Comparison of ENCODE assay signal across 20 cellular contexts in genomic region chr6:34894693-34895092, GRCh38. TPM values are rescaled to one million over a fixed set of nuclear protein-coding genes. Genes with fewer than 3 reads are reported as not detected.
DNase-seq lines count a peak whose midpoint lies in the region; ATAC-seq, FAIRE-seq and TF ChIP-seq lines count a peak whose summit lies in the region.
"Had no signal": no experiment of that assay in that cellular context is flagged by ENCODE, and none has a peak within 500 bp of the region (broad histone marks: within the 10 kb centered on the region; RNA-seq: fewer than 3 reads in every experiment).

No MANE protein-coding gene starts in this region.

- intact Hi-C loops in OCI-LY7 (cut with micrococcal nuclease; ENCODE audit: unreplicated experiment), result no loop called here
- intact Hi-C loops in K562 (cut with micrococcal nuclease), result no loop called here

- CTCF ChIA-PET in OCI-LY7 (lab: Charles Lee; ENCODE audit: unreplicated experiment), result no interaction called here
- CTCF ChIA-PET in K562 (lab: Yijun Ruan, JAX; ENCODE audit: low intra/inter-chr PET ratio), result no interaction called here

- peak; percentile 16 for DNase-seq in KBM-7
- DNase-seq in OCI-LY7 (ENCODE audit: low spot score), result no peak
- DNase-seq in K562 (ENCODE audit: extremely low read depth in 1 of 4, low spot score in 3 of 4), result no peak
- DNase-seq in HK-2 (ENCODE audit: unreplicated experiment), result no peak
- DNase-seq in RPMI8226, result no peak
- no peak for DNase-seq in effector CD4-positive, alpha-beta T cell
- DNase-seq: ACHN; CD8-positive, alpha-beta T cell; DMS 273 treated with DMSO at 0.1 percent for 48 hours; DMS53; DND-41; EL; HCEC 1CT had no signal

- no peak for TF ChIP-seq POLR2A in K562 (conservative IDR thresholded peaks at IDR 0.05)

- TF ChIP-seq RAD21 in K562 (CRISPR knock-in tag; conservative IDR thresholded peaks at IDR 0.05 in 1 of 2, IDR thresholded peaks at IDR 0.05 in 1 of 2), result no peak

- no peak overlapping the region for H2AFZ ChIP-seq in OCI-LY7 (ENCODE audit: low read length)
- H2AFZ ChIP-seq in K562 (ENCODE audit: low read depth, low read length), result no peak overlapping the region
- H2AFZ ChIP-seq: GM23338 had no signal

- 0 out of 2 replicates have a peak, but pooled peaks cover 4% of the 10 kb centered on the region for H3K36me3 ChIP-seq in BLaER1
- no peaks in the 10 kb centered on the region for H3K36me3 ChIP-seq in OCI-LY7 (ENCODE audit: insufficient read depth, low read length)
- no peaks in the 10 kb centered on the region for H3K36me3 ChIP-seq in K562 (ENCODE audit: control insufficient read depth, insufficient read depth, low read length)

- FAIRE-seq in K562 (lab: Jason Lieb, UNC), result no peak
- FAIRE-seq: A204.1, GM12878, H54, HepG2 had no signal

- no peaks in the 10 kb centered on the region for H3K9me2 ChIP-seq in OCI-LY7 (ENCODE audit: insufficient read depth, low read length)

- H3K9me3 ChIP-seq in BLaER1 (no peaks in the 10 kb centered on the region), OCI-LY7 (ENCODE audit: low read length) (no peaks in the 10 kb centered on the region), K562 (replicated peaks; ENCODE audit: control insufficient read depth, insufficient read depth, low read depth, low read length) (no peaks in the 10 kb centered on the region)

- H3K4me2 ChIP-seq in BLaER1, result peak overlapping the region; percentile 17; the same call in 1 of the 2 replicates
- H3K4me2 ChIP-seq in OCI-LY7 (ENCODE audit: low read length), result 0 out of 2 replicates have a peak overlapping the region, but pooled peaks have one; percentile 1
- H3K4me2 ChIP-seq in K562 (ENCODE audit: insufficient read depth, low read length), result no peak overlapping the region
- H3K4me2 ChIP-seq: GM23338, KMS-11 had no signal

- no peaks in the 10 kb centered on the region for H3K9me1 ChIP-seq in K562 (ENCODE audit: control insufficient read depth, insufficient read depth, low read length)

- peaks cover 76% of the 10 kb centered on the region for H4K20me1 ChIP-seq in BLaER1
- no peaks in the 10 kb centered on the region for H4K20me1 ChIP-seq in OCI-LY7 (ENCODE audit: insufficient read depth, low read length)
- H4K20me1 ChIP-seq in K562 (replicated peaks; ENCODE audit: control insufficient read depth, insufficient read depth, low read length), result 0 out of 2 replicates have a peak, but pooled peaks cover 4% of the 10 kb centered on the region

- TF ChIP-seq CTCF in OCI-LY7 (conservative IDR thresholded peaks at IDR 0.05; ENCODE audit: low read length) (no peak), K562 (IDR thresholded peaks at IDR 0.05 in 2 of 3, conservative IDR thresholded peaks at IDR 0.05 in 1 of 3; ENCODE audit: insufficient read depth in 2 of 3, low read depth in 1 of 3, low read length in 3 of 3) (no peak)

- no TSS peak for BruUV-seq in OCI-LY7 (replicated peaks; lab: Mats Ljungman, UMichigan)
- no TSS peak for BruUV-seq in K562 (replicated peaks; lab: Mats Ljungman, UMichigan)

- no peaks in the 10 kb centered on the region for H3K79me2 ChIP-seq in OCI-LY7 (ENCODE audit: insufficient read depth, low read depth, low read length)
- peaks cover 19% of the 10 kb centered on the region for H3K79me2 ChIP-seq in K562 (ENCODE audit: control insufficient read depth, insufficient read depth, low read length)

- no peak for TF ChIP-seq EP300 in K562 (IDR thresholded peaks at IDR 0.05; ENCODE audit: low read length)

- no peak for ATAC-seq in K562
- ATAC-seq: CD8-positive, alpha-beta T cell; GM12878; GM23338; HepG2 had no signal

- H3K4me1 ChIP-seq in BLaER1, result peaks cover 38% of the 10 kb centered on the region
- H3K4me1 ChIP-seq in OCI-LY7 (ENCODE audit: insufficient read depth, low read length, poor library complexity, severe bottlenecking), result peaks cover 22% of the 10 kb centered on the region
- peaks cover 5 to 11% of the 10 kb centered on the region in 2 experiments; a peak in 3 of 5 replicates for H3K4me1 ChIP-seq in K562 (replicated peaks in 1 of 2; ENCODE audit: control insufficient read depth in 2 of 2, insufficient read depth in 2 of 2, low read length in 2 of 2)

- no peaks in the 10 kb centered on the region for H3K27me3 ChIP-seq in BLaER1
- H3K27me3 ChIP-seq in K562 (ENCODE audit: control insufficient read depth in 2 of 2, insufficient read depth in 2 of 2, low read length in 2 of 2), result no peaks in the 10 kb centered on the region

- H3K27ac ChIP-seq in BLaER1, result no peak overlapping the region
- H3K27ac ChIP-seq in OCI-LY7 (ENCODE audit: low read depth, low read length, poor library complexity, severe bottlenecking), result no peak overlapping the region
- H3K27ac ChIP-seq in K562 (ENCODE audit: extremely low read depth, low read depth, low read length), result no peak overlapping the region
- H3K27ac ChIP-seq: KMS-11 had no signal

- in situ Hi-C loops in KBM-7 (cut with MboI; ENCODE audit: low pct_unique_long_range_greater_than_20kb, low sequenced_read_pairs) (no loop called here), K562 (cut with MboI) (no loop called here)

- POLR2A ChIA-PET in OCI-LY7 (lab: Charles Lee) (no interaction called here), K562 (lab: Yijun Ruan, JAX) (interaction anchor here (0.6 kb wide), 1 partner anchor 128 kb away, joined by 4 read pairs; no protein-coding TSS in a partner anchor)

- H3K4me3 ChIP-seq in BLaER1, result no peak overlapping the region
- H3K4me3 ChIP-seq in OCI-LY7 (ENCODE audit: low read depth, low read length, poor library complexity, severe bottlenecking), result no peak overlapping the region
- no peak overlapping the region for H3K4me3 ChIP-seq in K562
- H3K4me3 ChIP-seq: GM12878, GM23338 had no signal

- H3K9ac ChIP-seq in BLaER1 (no peak overlapping the region), K562 (ENCODE audit: insufficient read depth in 1 of 2, low read depth in 2 of 2, low read length in 2 of 2) (no peak overlapping the region)
- H3K9ac ChIP-seq: KMS-11 had no signal

- 43% methylated on average over 1 of the region's 1 CpG for WGBS in K562 (ENCODE audit: insufficient coverage, low coverage, missing lambda C conversion rate)

TF ChIP-seq in K562, 482 proteins besides CTCF, POLR2A, EP300 and RAD21 (continues in another document):
- no peak for TF ChIP-seq THAP12 (CRISPR knock-in tag; IDR thresholded peaks at IDR 0.05)
- no peak for TF ChIP-seq RUNX1 (IDR thresholded peaks at IDR 0.05; ENCODE audit: low read depth)

RNA-seq across cellular contexts. Expression of gene ANKS1A, which starts 5.6 kb away (rescaled TPM):
- 7.8 and 10.9 TPM in 2 replicates for total RNA-seq in OCI-LY7 (2014; rRNA removed; shearing (Covaris generic))
- total RNA-seq in OCI-LY7 (2022) (12.3 and 13.8 TPM in 2 replicates), K562 (2014; rRNA removed) (6.2 and 8.7 TPM in 2 replicates), K562 (2014; rRNA removed; fragmentation: Illumina TruSeq; extraction: Trizol) (3.6 and 4.3 TPM in 2 replicates), K562 (2015; rRNA removed; fragmentation: Illumina TruSeq; extraction: Trizol) (5.3 and 5.7 TPM in 2 replicates), K562 (2021) (11.6 and 13.8 TPM in 2 replicates)
- total RNA-seq in K562 (2011; cell fraction: chromatin; rRNA removed; ENCODE audit: low replicate concordance), result 48.2 and 58.7 TPM in 2 replicates
- 18.5 and 20.9 TPM in 2 replicates for total RNA-seq in K562 (2011; cell fraction: nucleolus; rRNA removed)
- total RNA-seq in K562 (2011; cell fraction: nucleoplasm; rRNA removed), result 19.7 and 20.3 TPM in 2 replicates
- polyA plus RNA-seq in K562 (2011; rRNA removed) (3.8 and 6.2 TPM in 2 replicates), K562 (2014; fragmentation: Illumina TruSeq; extraction: Trizol) (9.4 and 9.8 TPM in 2 replicates), K562 (2014; fragmentation: Nextera tagmentation; extraction: Ambion mirVana) (1 to 10 TPM; 1.1 to 1.5 TPM), K562 (2014; rRNA removed) (5.4 and 5.7 TPM in 2 replicates)
- 3.0 and 3.5 TPM in 2 replicates for polyA plus RNA-seq in K562 (2011; cell fraction: cytosol; rRNA removed)
- 9.2 and 13.2 TPM in 2 replicates for polyA plus RNA-seq in K562 (2011; cell fraction: nucleus; rRNA removed)
- polyA plus RNA-seq in K562 (2012), result 9.3 and 11.1 TPM in 2 replicates
- 9.5 and 12.5 TPM in 2 replicates for polyA minus RNA-seq in K562 (2011; rRNA and poly(A)+ RNA removed)
- polyA minus RNA-seq in K562 (2011; cell fraction: cytosol; rRNA and poly(A)+ RNA removed), result 5.9 and 11.5 TPM in 2 replicates
- polyA minus RNA-seq in K562 (2011; cell fraction: nucleus; rRNA and poly(A)+ RNA removed), result 7.1 and 10.3 TPM in 2 replicates

RNA-seq across cellular contexts. Expression of gene TAF11, which starts 6.9 kb away (rescaled TPM):
- 30.1 and 30.3 TPM in 2 replicates for total RNA-seq in OCI-LY7 (2014; rRNA removed; shearing (Covaris generic))
- 39.2 and 41.5 TPM in 2 replicates for total RNA-seq in OCI-LY7 (2022)
- 29.2 and 52.2 TPM in 2 replicates for total RNA-seq in K562 (2011; cell fraction: chromatin; rRNA removed; ENCODE audit: low replicate concordance)
- 25.0 and 26.5 TPM in 2 replicates for total RNA-seq in K562 (2011; cell fraction: nucleolus; rRNA removed)
- 35.7 and 46.0 TPM in 2 replicates for total RNA-seq in K562 (2011; cell fraction: nucleoplasm; rRNA removed)
- total RNA-seq in K562 (2014; rRNA removed), result 40.9 and 59.3 TPM in 2 replicates
- total RNA-seq in K562 (2014; rRNA removed; fragmentation: Illumina TruSeq; extraction: Trizol), result 71.9 and 83.0 TPM in 2 replicates
- 65.9 and 73.2 TPM in 2 replicates for total RNA-seq in K562 (2015; rRNA removed; fragmentation: Illumina TruSeq; extraction: Trizol)
- total RNA-seq in K562 (2021), result 49.4 and 52.7 TPM in 2 replicates
- 70.6 and 91.9 TPM in 2 replicates for polyA plus RNA-seq in K562 (2011; rRNA removed)
- 26.4 and 54.7 TPM in 2 replicates for polyA plus RNA-seq in K562 (2011; cell fraction: cytosol; rRNA removed)
- polyA plus RNA-seq in K562 (2011; cell fraction: nucleus; rRNA removed), result 34.5 and 45.8 TPM in 2 replicates
- 43.8 and 49.9 TPM in 2 replicates for polyA plus RNA-seq in K562 (2012)
- polyA plus RNA-seq in K562 (2014; fragmentation: Illumina TruSeq; extraction: Trizol), result 67.5 and 74.2 TPM in 2 replicates
- 10 to 100 TPM; 42.0 to 44.9 TPM for polyA plus RNA-seq in K562 (2014; fragmentation: Nextera tagmentation; extraction: Ambion mirVana)
- polyA plus RNA-seq in K562 (2014; rRNA removed), result 74.7 and 77.2 TPM in 2 replicates
- polyA minus RNA-seq in K562 (2011; rRNA and poly(A)+ RNA removed), result 30.6 and 33.4 TPM in 2 replicates
- 12.2 and 14.1 TPM in 2 replicates for polyA minus RNA-seq in K562 (2011; cell fraction: cytosol; rRNA and poly(A)+ RNA removed)
- 12.3 and 18.2 TPM in 2 replicates for polyA minus RNA-seq in K562 (2011; cell fraction: nucleus; rRNA and poly(A)+ RNA removed)
